Comparison of ENCODE assay signal across 20 cellular contexts in the genomic region with DNA sequence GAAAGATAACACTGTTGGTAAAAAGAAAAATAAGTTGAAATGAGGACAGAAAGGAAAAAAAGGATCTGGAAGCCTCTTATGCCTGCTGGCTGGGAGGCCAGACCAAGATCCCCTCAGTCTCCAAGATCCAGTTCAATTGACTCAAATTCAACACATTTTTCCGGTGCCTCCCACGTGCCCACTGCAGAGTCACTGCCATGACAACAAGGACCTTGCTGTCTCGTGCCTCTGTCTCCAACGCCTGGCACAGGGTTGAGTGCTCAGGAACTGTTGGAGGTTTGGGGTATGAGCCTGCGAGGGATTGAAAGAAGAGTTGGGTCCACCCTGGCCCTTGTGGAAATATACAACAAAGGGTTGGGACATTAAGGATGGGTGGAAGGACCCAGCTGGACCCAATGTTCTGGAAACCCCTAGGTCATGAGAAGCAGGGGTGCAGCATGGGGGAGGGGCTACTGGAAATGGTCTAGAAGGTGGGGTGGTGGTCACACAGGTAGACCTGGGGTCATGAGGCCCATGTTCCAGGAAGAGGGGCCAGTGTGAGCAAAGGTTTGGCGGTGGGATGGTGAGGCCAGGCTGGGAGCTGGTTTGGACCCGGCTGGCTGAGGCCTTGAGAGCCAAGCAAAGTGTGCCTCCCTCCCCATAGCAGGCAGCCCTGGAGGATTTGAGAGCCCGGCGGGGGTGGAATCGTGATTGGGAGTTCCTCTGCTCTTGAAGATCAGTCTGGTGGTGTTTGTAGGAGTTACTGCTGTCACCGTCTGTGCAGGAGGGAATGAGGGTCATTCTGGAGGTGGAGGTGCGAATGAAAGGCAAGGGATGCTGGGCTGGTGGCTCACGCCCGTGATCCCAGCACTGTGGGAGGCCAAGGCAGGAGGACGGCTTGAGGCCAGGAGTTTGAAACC. TPM values are rescaled to one million over a fixed set of nuclear protein-coding genes. Genes with fewer than 3 reads are reported as not detected.
DNase-seq lines count a peak whose midpoint lies in the region; ATAC-seq, FAIRE-seq and TF ChIP-seq lines count a peak whose summit lies in the region.
"Had no signal": no experiment of that assay in that cellular context is flagged by ENCODE, and none has a peak within 500 bp of the region (broad histone marks: within the 10 kb centered on the region; RNA-seq: fewer than 3 reads in every experiment).

No MANE protein-coding gene starts in this region.

- DNase-seq in GM20000 (ENCODE audit: low spot score) (peak; percentile 6), ascending aorta (ENCODE audit: low spot score in 2 of 2) (peak in 1 of 2 donors; percentile 73), gastrocnemius medialis (no peak), GM12892 (ENCODE audit: insufficient read length) (no peak), pons (ENCODE audit: low spot score) (no peak), NCI-H2227 (lab: John Stamatoyannopoulos, UW; ENCODE audit: unreplicated experiment) (no peak)
- DNase-seq: activated CD4-positive, alpha-beta T cell treated with anti-CD3 and anti-CD28 coated beads for 48 hours; MG63; stimulated activated CD8-positive, alpha-beta memory T cell treated with anti-CD3 and anti-CD28 coated beads, Interleukin-4, amount 100 ng/mL, for 48 hours had no signal

- no peak for TF ChIP-seq POLR2A in gastrocnemius medialis (IDR thresholded peaks at IDR 0.05)
- TF ChIP-seq POLR2A in GM12892 (IDR thresholded peaks at IDR 0.05; ENCODE audit: low read depth, low read length): no peak

- H3K27ac ChIP-seq in ascending aorta (peak overlapping the region; percentile 77 to 78), layer of hippocampus (ENCODE audit: low read depth, low read length) (peak overlapping the region; percentile 65), gastrocnemius medialis (peak overlapping the region in 3 of 4 donors; percentile 82 to 94 (median 93))
- H3K27ac ChIP-seq: HL-60 had no signal

- in situ Hi-C loops in gastrocnemius medialis (cut with MboI; ENCODE audit: low sequenced_read_pairs in 4 of 4): loop anchor here in 2 of 4 donors (5.0 to 25.0 kb wide), 2 partner anchors 115 to 285 kb away; no protein-coding TSS in a partner anchor

- ATAC-seq in gastrocnemius medialis (no peak), HG02870 (IDR thresholded peaks at IDR 0.05; ENCODE audit: unreplicated experiment) (no peak)
- ATAC-seq: esophagus mucosa had no signal

- TF ChIP-seq CTCF in GM20000 (IDR thresholded peaks at IDR 0.05; ENCODE audit: extremely low read depth, missing control alignments) (no peak), ascending aorta (IDR thresholded peaks at IDR 0.05) (no peak), gastrocnemius medialis (IDR thresholded peaks at IDR 0.05 in 4 of 5, conservative IDR thresholded peaks at IDR 0.05 in 1 of 5) (no peak)

- H3K4me3 ChIP-seq in ascending aorta: peak overlapping the region in 1 of 2 donors; percentile 48
- peak overlapping the region in 3 of 4 donors; percentile 47 to 55 (median 53) for H3K4me3 ChIP-seq in gastrocnemius medialis
- H3K4me3 ChIP-seq: MG63 had no signal

- peaks cover 6 to 19% of the 10 kb centered on the region in 2 donors for H3K4me1 ChIP-seq in ascending aorta
- peaks cover 13 to 18% of the 10 kb centered on the region in 2 donors for H3K4me1 ChIP-seq in gastrocnemius medialis

- H3K27me3 ChIP-seq in ascending aorta (no peaks in the 10 kb centered on the region), layer of hippocampus (ENCODE audit: control insufficient read depth, insufficient read depth, low read length) (no peaks in the 10 kb centered on the region), gastrocnemius medialis (no peaks in the 10 kb centered on the region)
- H3K27me3 ChIP-seq: MG63 had no signal

- intact Hi-C loops in ascending aorta (cut with DNase I) (loop anchor here (2.0 kb wide), 1 partner anchor 71 kb away; no protein-coding TSS in a partner anchor), gastrocnemius medialis (cut with DNase I; ENCODE audit: low total_unique reads) (loop anchor here (2.0 kb wide), 1 partner anchor 37 kb away; no protein-coding TSS in a partner anchor)

- FAIRE-seq in GM12892 (lab: Jason Lieb, UNC): no peak
- FAIRE-seq: A204.1, bronchial epithelial cell, frontal cortex, keratinocyte, urothelium cell line had no signal

- no peaks in the 10 kb centered on the region for H3K9me3 ChIP-seq in ascending aorta
- H3K9me3 ChIP-seq in gastrocnemius medialis: no peaks in the 10 kb centered on the region
- H3K9me3 ChIP-seq: MG63 had no signal

- H3K36me3 ChIP-seq in ascending aorta: no peaks in the 10 kb centered on the region
- H3K36me3 ChIP-seq in gastrocnemius medialis: no peaks in the 10 kb centered on the region
- H3K36me3 ChIP-seq: MG63 had no signal

RNA-seq across cellular contexts. Expression of gene IL34, which starts 1.4 kb away (rescaled TPM):
- total RNA-seq in ascending aorta (116 TPM), gastrocnemius medialis (10 to 100 TPM in 3 of 4 donors, under 1 TPM in 1; 0.71 to 93.0 (median 22.1) TPM)
- not detected for polyA plus RNA-seq in GM12892 (2012; ENCODE audit: missing spikeins)
- total RNA-seq: B cell had no signal
- polyA plus RNA-seq: IgD-negative memory B cell had no signal

RNA-seq across cellular contexts. Expression of gene MTSS2, which starts 38.1 kb away (rescaled TPM):
- total RNA-seq in ascending aorta: 98.6 TPM
- 100 to 1,000 TPM in 1 of 4 donors, 10 to 100 TPM in 3; 42.6 to 160 (median 93.9) TPM for total RNA-seq in gastrocnemius medialis
- polyA plus RNA-seq in GM12892 (2012; ENCODE audit: missing spikeins): not detected
